In genomic region chr5:160165137-160166068, GRCh38 we compare ENCODE assay signal across 8 cellular contexts. TPM values are rescaled to one million over a fixed set of nuclear protein-coding genes. Genes with fewer than 3 reads are reported as not detected.
DNase-seq lines count a peak whose midpoint lies in the region; ATAC-seq and TF ChIP-seq lines count a peak whose summit lies in the region.

No MANE protein-coding gene starts in this region.

- no peaks in the 10 kb centered on the region for H3K36me3 Mint-ChIP-seq in neural crest cell (ENCODE audit: low read depth)

- ATAC-seq in gastroesophageal sphincter (peak; percentile 88), HG02610 (IDR thresholded peaks at IDR 0.05; ENCODE audit: unreplicated experiment) (no peak)

- H2AFZ ChIP-seq in OCI-LY7 (ENCODE audit: low read length), result no peak overlapping the region

- no peaks in the 10 kb centered on the region for H4K20me1 ChIP-seq in OCI-LY7 (ENCODE audit: insufficient read depth, low read length)

- TF ChIP-seq EP300 in gastroesophageal sphincter (IDR thresholded peaks at IDR 0.05), result no peak

- H3K4me1 ChIP-seq in gastroesophageal sphincter (peaks cover 2 to 30% (median 11%) of the 10 kb centered on the region in 3 donors), OCI-LY7 (ENCODE audit: insufficient read depth, low read length, poor library complexity, severe bottlenecking) (peaks cover 5% of the 10 kb centered on the region)

- H3K27me3 ChIP-seq in gastroesophageal sphincter, result no peaks in the 10 kb centered on the region

- H3K4me3 ChIP-seq in WI38 (ENCODE audit: low read depth, low read length), result peak overlapping the region; percentile 52
- H3K4me3 ChIP-seq in gastroesophageal sphincter, result peak overlapping the region in 1 of 2 donors; percentile 24
- H3K4me3 ChIP-seq in OCI-LY7 (ENCODE audit: low read depth, low read length, poor library complexity, severe bottlenecking), result no peak overlapping the region

- no peaks in the 10 kb centered on the region for H3K79me2 ChIP-seq in OCI-LY7 (ENCODE audit: insufficient read depth, low read depth, low read length)

- intact Hi-C loops in OCI-LY7 (cut with micrococcal nuclease; ENCODE audit: unreplicated experiment), result no loop called here

- peaks cover 30% of the 10 kb centered on the region for H3K4me1 Mint-ChIP-seq in neural crest cell

- no peak for TF ChIP-seq POLR2A in gastroesophageal sphincter (IDR thresholded peaks at IDR 0.05)

- 7 to 45% methylated on average over 5 to 8 of the region's 15 CpGs for WGBS in gastroesophageal sphincter (ENCODE audit: low coverage in 1 of 2), 2 donors

- H3K9me2 ChIP-seq in OCI-LY7 (ENCODE audit: insufficient read depth, low read length), result no peaks in the 10 kb centered on the region

- TF ChIP-seq CTCF in WI38 (IDR thresholded peaks at IDR 0.05; ENCODE audit: low read depth, low read length), result no peak
- TF ChIP-seq CTCF in gastroesophageal sphincter (IDR thresholded peaks at IDR 0.05), result no peak
- TF ChIP-seq CTCF in neural crest cell (conservative IDR thresholded peaks at IDR 0.05), result no peak
- no peak for TF ChIP-seq CTCF in OCI-LY7 (conservative IDR thresholded peaks at IDR 0.05; ENCODE audit: low read length)

- H3K4me2 ChIP-seq in OCI-LY7 (ENCODE audit: low read length), result no peak overlapping the region

- H3K27ac ChIP-seq in gastroesophageal sphincter (peak overlapping the region in 3 of 4 donors; percentile 79 to 81 (median 81)), OCI-LY7 (ENCODE audit: low read depth, low read length, poor library complexity, severe bottlenecking) (no peak overlapping the region)

- POLR2A ChIA-PET in OCI-LY7 (lab: Charles Lee), result interaction anchor here (1.3 kb wide), 1 partner anchor 11 kb away, joined by 3 read pairs; no protein-coding TSS in a partner anchor

- no peaks in the 10 kb centered on the region for H3K9me3 Mint-ChIP-seq in neural crest cell

- in situ Hi-C loops in KBM-7 (cut with MboI; ENCODE audit: low pct_unique_long_range_greater_than_20kb, low sequenced_read_pairs), result no loop called here

- CTCF ChIA-PET in OCI-LY7 (lab: Charles Lee; ENCODE audit: unreplicated experiment), result interaction anchor here (0.6 kb wide), 1 partner anchor 81 kb away, joined by 3 read pairs; no protein-coding TSS in a partner anchor

- H3K36me3 ChIP-seq in gastroesophageal sphincter, result no peaks in the 10 kb centered on the region
- no peaks in the 10 kb centered on the region for H3K36me3 ChIP-seq in OCI-LY7 (ENCODE audit: insufficient read depth, low read length)

- H3K27me3 Mint-ChIP-seq in neural crest cell (ENCODE audit: low read depth), result no peaks in the 10 kb centered on the region

- DNase-seq in CD1c-positive myeloid dendritic cell (ENCODE audit: extremely low spot score) (peak; percentile 30), KBM-7 (peak; percentile 30), neural crest cell (ENCODE audit: low read depth, low spot score) (no peak), NCI-H345 treated with DMSO at 0.1 percent for 48 hours (lab: John Stamatoyannopoulos, UW; ENCODE audit: unreplicated experiment) (no peak), OCI-LY7 (ENCODE audit: low spot score) (no peak)

- peak overlapping the region; percentile 88 for H3K27ac Mint-ChIP-seq in neural crest cell (ENCODE audit: unreplicated experiment)

- BruUV-seq in OCI-LY7 (replicated peaks; lab: Mats Ljungman, UMichigan), result no TSS peak

- H3K4me3 Mint-ChIP-seq in neural crest cell, result no peak overlapping the region

- H3K9me3 ChIP-seq in gastroesophageal sphincter (no peaks in the 10 kb centered on the region), OCI-LY7 (ENCODE audit: low read length) (no peaks in the 10 kb centered on the region)

RNA-seq across cellular contexts. Expression of gene PWWP2A, which starts 46.2 kb away (rescaled TPM):
- total RNA-seq in gastroesophageal sphincter, result 10 to 100 TPM; 18.3 to 34.7 (median 28.8) TPM
- 27.8 and 31.6 TPM in 2 replicates for total RNA-seq in neural crest cell
- 28.4 and 28.5 TPM in 2 replicates for total RNA-seq in OCI-LY7 (2014; rRNA removed; shearing (Covaris generic))
- 27.3 and 28.3 TPM in 2 replicates for total RNA-seq in OCI-LY7 (2022)

Comparison
In these comparisons a context has a peak if more than half of its experiments do, and no peak if none do; other contexts are left out.
1. DNase-seq: peak in CD1c-positive myeloid dendritic cell (single experiment) and KBM-7 (single experiment); none in neural crest cell (single experiment), NCI-H345 treated with DMSO at 0.1 percent for 48 hours (single experiment) and OCI-LY7 (single experiment).